Comparison of ENCODE assay signal across 21 cellular contexts in the genomic region with DNA sequence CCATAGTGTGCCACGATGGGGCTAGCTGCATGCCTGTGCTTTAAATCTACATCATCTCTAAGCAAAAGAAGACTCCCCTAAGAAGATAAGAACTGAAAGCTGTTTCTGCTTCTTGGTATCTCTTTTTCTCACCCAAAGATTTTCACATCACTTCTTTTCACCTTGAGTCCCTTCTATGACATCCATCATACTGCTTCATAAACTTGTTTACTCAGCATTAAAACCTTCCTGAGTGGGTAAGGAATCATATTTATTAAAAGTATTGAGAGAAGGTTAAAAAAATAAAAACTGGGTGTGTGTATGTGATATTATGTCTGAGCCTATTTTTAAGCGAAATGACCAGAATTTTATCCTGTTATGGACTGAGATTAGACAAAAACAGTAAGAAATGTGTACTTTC.
DNase-seq lines count a peak whose midpoint lies in the region; ATAC-seq, FAIRE-seq and TF ChIP-seq lines count a peak whose summit lies in the region.
"Had no signal": no experiment of that assay in that cellular context is flagged by ENCODE, and none has a peak within 500 bp of the region (broad histone marks: within the 10 kb centered on the region; RNA-seq: fewer than 3 reads in every experiment).

No MANE protein-coding gene starts in this region.

- H2AFZ ChIP-seq in HepG2 (ENCODE audit: low read length), result no peak overlapping the region
- no peak overlapping the region for H2AFZ ChIP-seq in mammary epithelial cell (ENCODE audit: low read depth, low read length)

- ATAC-seq in HepG2, result no peak
- no peak for ATAC-seq in right lobe of liver

- TF ChIP-seq POLR2A in HepG2 (IDR thresholded peaks at IDR 0.05; ENCODE audit: insufficient read depth in 1 of 2, low read depth in 2 of 2, low read length in 2 of 2), result no peak
- TF ChIP-seq POLR2A in right lobe of liver (IDR thresholded peaks at IDR 0.05), result no peak

- H3K27me3 ChIP-seq in HepG2 (ENCODE audit: control insufficient read depth in 1 of 2, insufficient read depth in 2 of 2, low read length in 2 of 2) (no peaks in the 10 kb centered on the region), right lobe of liver (no peaks in the 10 kb centered on the region), mammary epithelial cell (ENCODE audit: insufficient read depth, low read length) (no peaks in the 10 kb centered on the region)

- DNase-seq in HepG2 (ENCODE audit: low spot score) (no peak), right lobe of liver (no peak), caudate nucleus (lab: John Stamatoyannopoulos, UW) (no peak), posterior cingulate gyrus (no peak), 8988T (no peak), mammary epithelial cell (no peak)
- DNase-seq: C1 segment of cervical spinal cord; Calu3; CD4-positive, alpha-beta memory T cell; COR-L47; DMS53; DMS79 treated with DMSO at 0.1 percent for 48 hours; GF-D8; GOT3; HFFc6 had no signal

- BruUV-seq in HepG2 (replicated peaks; lab: Mats Ljungman, UMichigan), result no TSS peak
- no TSS peak for BruUV-seq in mammary epithelial cell (replicated peaks; lab: Mats Ljungman, UMichigan)

- TF ChIP-seq CTCF in HepG2 (CRISPR knock-in tag; IDR thresholded peaks at IDR 0.05), result no peak
- no peak for TF ChIP-seq CTCF in right lobe of liver (IDR thresholded peaks at IDR 0.05)
- no peak for TF ChIP-seq CTCF in mammary epithelial cell (conservative IDR thresholded peaks at IDR 0.05 in 1 of 2, IDR thresholded peaks at IDR 0.05 in 1 of 2; ENCODE audit: extremely low read depth in 1 of 2, insufficient read depth in 1 of 2, low read depth in 1 of 2, low read length in 2 of 2)

- H3K9me3 ChIP-seq in HepG2 (ENCODE audit: low read length), result no peaks in the 10 kb centered on the region
- H3K9me3 ChIP-seq in right lobe of liver, result no peaks in the 10 kb centered on the region
- no peaks in the 10 kb centered on the region for H3K9me3 ChIP-seq in mammary epithelial cell (replicated peaks; ENCODE audit: insufficient read depth, low read length)
- H3K9me3 ChIP-seq: HAP-1 had no signal

- TF ChIP-seq EP300 in HepG2 (IDR thresholded peaks at IDR 0.05; ENCODE audit: low read depth in 2 of 2, low read length in 2 of 2), result no peak
- no peak for TF ChIP-seq EP300 in HepG2 (CRISPR knock-in tag; IDR thresholded peaks at IDR 0.05; ENCODE audit: borderline replicate concordance)

- TF ChIP-seq RAD21 in HepG2 (CRISPR knock-in tag; IDR thresholded peaks at IDR 0.05), result no peak

- FAIRE-seq in HepG2 (lab: Jason Lieb, UNC), result no peak
- FAIRE-seq: GM12891, GM18507, H54 had no signal

- H3K4me2 ChIP-seq in HepG2 (ENCODE audit: low read depth, low read length) (no peak overlapping the region), mammary epithelial cell (ENCODE audit: insufficient read depth, low read depth, low read length) (no peak overlapping the region)

- H3K4me1 ChIP-seq in HepG2 (ENCODE audit: insufficient read depth, low read length) (no peaks in the 10 kb centered on the region), right lobe of liver (no peaks in the 10 kb centered on the region), mammary epithelial cell (ENCODE audit: insufficient read depth, low read length) (no peaks in the 10 kb centered on the region)
- H3K4me1 ChIP-seq: HAP-1 had no signal

- H3K9ac ChIP-seq in HepG2 (ENCODE audit: insufficient read depth, low read depth, low read length) (no peak overlapping the region), mammary epithelial cell (ENCODE audit: insufficient read depth, low read length) (no peak overlapping the region)

- no peaks in the 10 kb centered on the region for H3K36me3 ChIP-seq in HepG2 (replicated peaks in 1 of 2; ENCODE audit: control insufficient read depth in 1 of 2, insufficient read depth in 2 of 2, low read length in 2 of 2)
- H3K36me3 ChIP-seq in right lobe of liver, result no peaks in the 10 kb centered on the region
- H3K36me3 ChIP-seq in mammary epithelial cell (ENCODE audit: insufficient read depth, low read length), result no peaks in the 10 kb centered on the region
- H3K36me3 ChIP-seq: HAP-1 had no signal

- no peaks in the 10 kb centered on the region for H3K79me2 ChIP-seq in HepG2 (ENCODE audit: insufficient read depth, low read length)
- no peaks in the 10 kb centered on the region for H3K79me2 ChIP-seq in mammary epithelial cell (ENCODE audit: insufficient read depth, low read length)

- 3% methylated on average over 2 of the region's 2 CpGs for WGBS in HepG2 (ENCODE audit: low lambda C conversion rate)
- WGBS in right lobe of liver (ENCODE audit: insufficient coverage, low coverage, low lambda C conversion rate, missing lambda C conversion rate), result 62% methylated on average over 2 of the region's 2 CpGs
- WGBS in mammary epithelial cell (ENCODE audit: low coverage, missing lambda C conversion rate), result 68% methylated on average over 2 of the region's 2 CpGs

- no peak overlapping the region for H3K4me3 ChIP-seq in HepG2 (replicated peaks in 1 of 3; ENCODE audit: insufficient read depth in 1 of 3, low read depth in 2 of 3, low read length in 3 of 3)
- H3K4me3 ChIP-seq in right lobe of liver, result no peak overlapping the region
- H3K4me3 ChIP-seq in mammary epithelial cell (replicated peaks in 1 of 3; ENCODE audit: insufficient read depth in 1 of 3, low read depth in 2 of 3, low read length in 3 of 3), result no peak overlapping the region
- H3K4me3 ChIP-seq: HAP-1 had no signal

- dilution Hi-C loops in mammary epithelial cell (cut with HindIII; ENCODE audit: low sequenced_read_pairs), result no loop called here

- in situ Hi-C loops in HepG2 (cut with HindIII; ENCODE audit: extremely low pct_ligation_motif_present, low pct_unique_long_range_greater_than_20kb) (no loop called here), mammary epithelial cell (cut with MboI; ENCODE audit: low sequenced_read_pairs in 2 of 2) (no loop called here)

- H4K20me1 ChIP-seq in HepG2 (ENCODE audit: insufficient read depth, low read length), result no peaks in the 10 kb centered on the region
- no peaks in the 10 kb centered on the region for H4K20me1 ChIP-seq in mammary epithelial cell (ENCODE audit: insufficient read depth, low read length)

- POLR2A ChIA-PET in HepG2 (lab: Yijun Ruan, JAX), result no interaction called here

- no peak overlapping the region for H3K27ac ChIP-seq in HepG2 (ENCODE audit: extremely low read length, insufficient read depth, low read length)
- H3K27ac ChIP-seq in right lobe of liver, result no peak overlapping the region
- peak overlapping the region; percentile 38 for H3K27ac ChIP-seq in caudate nucleus (ENCODE audit: low read depth, low read length)
- peak overlapping the region; percentile 46 for H3K27ac ChIP-seq in temporal lobe (ENCODE audit: low read depth, low read length)
- no peak overlapping the region for H3K27ac ChIP-seq in mammary epithelial cell (ENCODE audit: insufficient read depth, low read depth, low read length)
- H3K27ac ChIP-seq: 22Rv1 had no signal

- intact Hi-C loops in HepG2 (cut with micrococcal nuclease; ENCODE audit: unreplicated experiment), result no loop called here
- intact Hi-C loops in right lobe of liver (cut with DNase I), result no loop called here
- intact Hi-C loops in posterior cingulate gyrus (cut with DNase I), result no loop called here
- intact Hi-C loops in mammary epithelial cell (cut with micrococcal nuclease), result no loop called here

- CTCF ChIA-PET in HepG2 (lab: Yijun Ruan, JAX; ENCODE audit: low intra/inter-chr PET ratio, low total read pairs), result no interaction called here
- CTCF ChIA-PET in mammary epithelial cell (lab: Charles Lee; ENCODE audit: low non-redundant PET), result no interaction called here

TF ChIP-seq in HepG2, 621 proteins besides CTCF, POLR2A, EP300 and RAD21:
- peak; percentile 36 to 61; a peak in 3 of 4 replicates for TF ChIP-seq MAFK (conservative IDR thresholded peaks at IDR 0.05 in 1 of 2, IDR thresholded peaks at IDR 0.05 in 1 of 2; ENCODE audit: low read length in 2 of 2)
- no peak for TF ChIP-seq MYNN (CRISPR knock-in tag; IDR thresholded peaks at IDR 0.05; ENCODE audit: low read depth)
- TF ChIP-seq MAFF (IDR thresholded peaks at IDR 0.05; ENCODE audit: low read depth, low read length), result peak; percentile 36; the same call in 1 of the 2 replicates

Comparison
In these comparisons a context has a peak if more than half of its experiments do, and no peak if none do; other contexts are left out.
1. H3K27ac ChIP-seq: peak in caudate nucleus (single experiment) and temporal lobe (single experiment); none in HepG2 (single experiment), right lobe of liver (0 of 3) and mammary epithelial cell (single experiment).